In genomic region chr9:14346301-14346721, GRCh38 we compare ENCODE assay signal across 11 cellular contexts. TPM values are rescaled to one million over a fixed set of nuclear protein-coding genes. Genes with fewer than 3 reads are reported as not detected.
DNase-seq lines count a peak whose midpoint lies in the region; ATAC-seq and TF ChIP-seq lines count a peak whose summit lies in the region.
"Had no signal": no experiment of that assay in that cellular context is flagged by ENCODE, and none has a peak within 500 bp of the region (broad histone marks: within the 10 kb centered on the region; RNA-seq: fewer than 3 reads in every experiment).

No MANE protein-coding gene starts in this region.

- no peak for TF ChIP-seq CTCF in tibial artery (IDR thresholded peaks at IDR 0.05)

- H3K27ac ChIP-seq in muscle layer of duodenum (ENCODE audit: low read length) (no peak overlapping the region), tibial artery (peak overlapping the region; percentile 92 to 94)
- H3K27ac ChIP-seq: 22Rv1 had no signal

- H3K4me1 ChIP-seq in muscle layer of duodenum (ENCODE audit: control insufficient read depth in 1 of 2, insufficient read depth in 2 of 2, low read length in 2 of 2): peaks cover 0 to 47% of the 10 kb centered on the region in 2 donors
- peaks cover 0 to 54% (median 40%) of the 10 kb centered on the region in 4 donors for H3K4me1 ChIP-seq in tibial artery

- H3K4me3 ChIP-seq in muscle layer of duodenum (ENCODE audit: low read depth in 1 of 2, low read length in 2 of 2) (peak overlapping the region; percentile 50 to 78), tibial artery (peak overlapping the region; percentile 60 to 69)

- H3K9me3 ChIP-seq in muscle layer of duodenum (ENCODE audit: control insufficient read depth in 1 of 2, low read length in 2 of 2) (no peaks in the 10 kb centered on the region), tibial artery (no peaks in the 10 kb centered on the region)

- H3K27me3 ChIP-seq in muscle layer of duodenum (ENCODE audit: low read depth, low read length) (peaks cover 50% of the 10 kb centered on the region), tibial artery (no peaks in the 10 kb centered on the region)

- H3K36me3 ChIP-seq in muscle layer of duodenum (ENCODE audit: control insufficient read depth in 1 of 2, insufficient read depth in 2 of 2, low read length in 2 of 2) (no peaks in the 10 kb centered on the region), tibial artery (no peaks in the 10 kb centered on the region)

- ATAC-seq in Right ventricle myocardium superior (ENCODE audit: poor library complexity): no peak
- no peak for ATAC-seq in GM19035 (IDR thresholded peaks at IDR 0.05; ENCODE audit: unreplicated experiment)
- ATAC-seq: stimulated activated naive CD8-positive, alpha-beta T cell treated with anti-CD3 and anti-CD28 coated beads, Interleukin-15, amount 100 ng/mL, for 72 hours had no signal

- DNase-seq in DMS53 (lab: John Stamatoyannopoulos, UW): peak; percentile 18
- no peak for DNase-seq in DMS53 treated with DMSO at 0.1 percent for 48 hours (lab: John Stamatoyannopoulos, UW; ENCODE audit: unreplicated experiment)
- peak; percentile 55 for DNase-seq in Right ventricle myocardium superior
- peak; percentile 41 to 84 for DNase-seq in tibial artery
- DNase-seq in effector CD8-positive, alpha-beta T cell (lab: John Stamatoyannopoulos, UW): no peak
- no peak for DNase-seq in activated T-cell treated with anti-CD3 and anti-CD28 coated beads, Interleukin-2, amount 50 U/mL, for 48 hours
- DNase-seq: activated CD4-positive, alpha-beta memory T cell treated with anti-CD3 and anti-CD28 coated beads for 36 hours; stimulated activated naive CD8-positive, alpha-beta T cell treated with anti-CD3 and anti-CD28 coated beads, Interleukin-15, amount 100 ng/mL, for 72 hours had no signal

- intact Hi-C loops in Right ventricle myocardium superior (cut with DNase I): no loop called here
- intact Hi-C loops in tibial artery (cut with DNase I; ENCODE audit: low total_unique reads): loop anchor here (2.0 to 10.0 kb wide), 2 partner anchors 24 to 782 kb away; no protein-coding TSS in a partner anchor

RNA-seq across cellular contexts. Expression of gene NFIB, which starts 32.4 kb away (rescaled TPM):
- 104 TPM for total RNA-seq in Right ventricle myocardium superior
- total RNA-seq: activated CD4-positive, alpha-beta memory T cell treated with anti-CD3 and anti-CD28 coated beads for 36 hours had no signal

Comparison
In these comparisons a context has a peak if more than half of its experiments do, and no peak if none do; other contexts are left out.
1. DNase-seq: peak in DMS53 (single experiment), Right ventricle myocardium superior (single experiment) and tibial artery (2 of 2); none in DMS53 treated with DMSO at 0.1 percent for 48 hours (single experiment), effector CD8-positive, alpha-beta T cell (single experiment) and activated T-cell treated with anti-CD3 and anti-CD28 coated beads, Interleukin-2, amount 50 U/mL, for 48 hours (0 of 2).